In genomic region chr18:50283469-50284209, GRCh38 we compare ENCODE assay signal across 17 cellular contexts. TPM values are rescaled to one million over a fixed set of nuclear protein-coding genes. Genes with fewer than 3 reads are reported as not detected.
DNase-seq lines count a peak whose midpoint lies in the region; FAIRE-seq and TF ChIP-seq lines count a peak whose summit lies in the region.
"Had no signal": no experiment of that assay in that cellular context is flagged by ENCODE, and none has a peak within 500 bp of the region (broad histone marks: within the 10 kb centered on the region; RNA-seq: fewer than 3 reads in every experiment).

No MANE protein-coding gene starts in this region.

- H3K27ac Mint-ChIP-seq in T-helper 1 cell treated with Interleukin-12 subunit alpha and Interleukin-12 subunit beta and Interleukin-4 antibody, amounts not matched to agents 30 μg/mL and 1 μg/mL, for 36 hours = no peak overlapping the region
- H3K27ac Mint-ChIP-seq in IgD-negative memory B cell = peak overlapping the region in 1 of 3 donors; percentile 92
- peak overlapping the region in 2 of 3 experiments; percentile 21 to 56 for H3K27ac Mint-ChIP-seq in nephron

- no peaks in the 10 kb centered on the region for H3K9me3 Mint-ChIP-seq in T-helper 1 cell treated with Interleukin-12 subunit alpha and Interleukin-12 subunit beta and Interleukin-4 antibody, amounts not matched to agents 30 μg/mL and 1 μg/mL, for 36 hours
- H3K9me3 Mint-ChIP-seq in IgD-negative memory B cell = no peaks in the 10 kb centered on the region
- peaks cover 14% of the 10 kb centered on the region for H3K9me3 Mint-ChIP-seq in nephron

- TF ChIP-seq CTCF in bronchial epithelial cell (IDR thresholded peaks at IDR 0.05; ENCODE audit: insufficient read depth, low read length, severe bottlenecking) = no peak
- no peak for TF ChIP-seq CTCF in nephron (IDR thresholded peaks at IDR 0.05; ENCODE audit: unreplicated experiment in 3 of 3)
- no peak for TF ChIP-seq CTCF in thyroid gland (IDR thresholded peaks at IDR 0.05)
- TF ChIP-seq CTCF in tibial nerve (IDR thresholded peaks at IDR 0.05) = no peak

- H3K27me3 Mint-ChIP-seq in T-helper 1 cell treated with Interleukin-12 subunit alpha and Interleukin-12 subunit beta and Interleukin-4 antibody, amounts not matched to agents 30 μg/mL and 1 μg/mL, for 36 hours (ENCODE audit: low read depth) = no peaks in the 10 kb centered on the region
- H3K27me3 Mint-ChIP-seq in IgD-negative memory B cell (no peaks in the 10 kb centered on the region), nephron (ENCODE audit: low read depth) (no peaks in the 10 kb centered on the region)

- H3K4me1 ChIP-seq in thyroid gland (peaks cover 17% of the 10 kb centered on the region in 2 donors), tibial nerve (peaks cover 0 to 46% (median 19%) of the 10 kb centered on the region in 4 donors)

- peaks cover 59% of the 10 kb centered on the region for H3K36me3 Mint-ChIP-seq in T-helper 1 cell treated with Interleukin-12 subunit alpha and Interleukin-12 subunit beta and Interleukin-4 antibody, amounts not matched to agents 30 μg/mL and 1 μg/mL, for 36 hours (ENCODE audit: low read depth)
- H3K36me3 Mint-ChIP-seq in IgD-negative memory B cell (peaks cover 16% of the 10 kb centered on the region), nephron (ENCODE audit: low read depth) (peaks cover 55% of the 10 kb centered on the region)

- peak; percentile 86 for FAIRE-seq in bronchial epithelial cell (lab: Jason Lieb, UNC)
- FAIRE-seq: endometrium, pancreas had no signal

- H3K36me3 ChIP-seq in bronchial epithelial cell (ENCODE audit: control insufficient read depth, insufficient read depth, low read length) (peaks cover 20% of the 10 kb centered on the region), thyroid gland (peaks cover 10 to 12% of the 10 kb centered on the region in 2 donors), tibial nerve (peaks cover 0 to 48% (median 0%) of the 10 kb centered on the region in 3 donors)

- H3K27ac ChIP-seq in thyroid gland (no peak overlapping the region), tibial nerve (no peak overlapping the region)
- H3K27ac ChIP-seq: pancreas, SK-N-MC, transverse colon had no signal

- DNase-seq in T-helper 1 cell (no peak), bronchial epithelial cell (ENCODE audit: low read depth) (no peak), SHP77 treated with DMSO at 0.1 percent for 48 hours (lab: John Stamatoyannopoulos, UW) (no peak), thyroid gland (no peak), tibial nerve (ENCODE audit: low spot score in 2 of 2) (no peak)
- DNase-seq: mesenchymal stem cell; NCI-H1694 treated with DMSO at 0.1 percent for 48 hours; NCI-H446 treated with DMSO at 0.1 percent for 48 hours; stimulated activated CD4-positive, alpha-beta T cell treated with anti-CD3 and anti-CD28 coated beads, Interleukin-4, amount 100 ng/mL, for 24 hours; transverse colon had no signal

- intact Hi-C loops in thyroid gland (cut with DNase I) = loop anchor here (10.0 kb wide), 1 partner anchor 71 kb away; no protein-coding TSS in a partner anchor

- H3K4me3 Mint-ChIP-seq in T-helper 1 cell treated with Interleukin-12 subunit alpha and Interleukin-12 subunit beta and Interleukin-4 antibody, amounts not matched to agents 30 μg/mL and 1 μg/mL, for 36 hours = peak overlapping the region; percentile 30
- peak overlapping the region; percentile 47 to 96 (median 86) for H3K4me3 Mint-ChIP-seq in IgD-negative memory B cell
- peak overlapping the region; percentile 96 to 99 (median 97) for H3K4me3 Mint-ChIP-seq in nephron

- 94 to 95% methylated on average over 27 to 29 of the region's 29 CpGs for WGBS in thyroid gland, 2 donors
- 90 to 94% methylated on average over 29 of the region's 29 CpGs for WGBS in tibial nerve, 2 donors

- H3K9me3 ChIP-seq in thyroid gland = no peaks in the 10 kb centered on the region
- no peaks in the 10 kb centered on the region for H3K9me3 ChIP-seq in tibial nerve
- H3K9me3 ChIP-seq: pancreas, transverse colon had no signal

- H3K27me3 ChIP-seq in bronchial epithelial cell (ENCODE audit: control insufficient read depth, insufficient read depth, low read length) (no peaks in the 10 kb centered on the region), thyroid gland (no peaks in the 10 kb centered on the region), tibial nerve (no peaks in the 10 kb centered on the region)
- H3K27me3 ChIP-seq: pancreas, transverse colon had no signal

- no peak for TF ChIP-seq EP300 in tibial nerve (IDR thresholded peaks at IDR 0.05)

- peaks cover 44% of the 10 kb centered on the region for H3K4me1 Mint-ChIP-seq in T-helper 1 cell treated with Interleukin-12 subunit alpha and Interleukin-12 subunit beta and Interleukin-4 antibody, amounts not matched to agents 30 μg/mL and 1 μg/mL, for 36 hours (ENCODE audit: low read depth)
- H3K4me1 Mint-ChIP-seq in IgD-negative memory B cell (peaks cover 28 to 37% (median 33%) of the 10 kb centered on the region in 3 donors), nephron (peaks cover 38% of the 10 kb centered on the region)

- no peak overlapping the region for H3K4me3 ChIP-seq in bronchial epithelial cell (ENCODE audit: low read depth, low read length)
- H3K4me3 ChIP-seq in thyroid gland (replicated peaks in 1 of 3) = no peak overlapping the region
- H3K4me3 ChIP-seq in tibial nerve = no peak overlapping the region
- H3K4me3 ChIP-seq: pancreas, SK-N-MC, transverse colon had no signal

- no peak for TF ChIP-seq POLR2A in thyroid gland (IDR thresholded peaks at IDR 0.05)
- TF ChIP-seq POLR2A in tibial nerve (IDR thresholded peaks at IDR 0.05) = no peak

RNA-seq across cellular contexts. Expression of gene MBD1, which starts 2.3 kb away (rescaled TPM):
- polyA plus RNA-seq in IgD-negative memory B cell = 42.6 TPM
- total RNA-seq in bronchial epithelial cell (127 and 221 TPM in 2 replicates), thyroid gland (10 to 100 TPM; 62.6 to 98.8 (median 90.6) TPM), tibial nerve (100 to 1,000 TPM in 1 of 4 donors, 10 to 100 TPM in 3; 69.3 to 103 (median 85.7) TPM)

RNA-seq across cellular contexts. Expression of gene CXXC1, which starts 3.9 kb away (rescaled TPM):
- polyA plus RNA-seq in IgD-negative memory B cell = 98.6 TPM
- 32.6 and 40.1 TPM in 2 replicates for total RNA-seq in bronchial epithelial cell
- total RNA-seq in thyroid gland = 100 to 1,000 TPM in 1 of 4 donors, 10 to 100 TPM in 3; 39.7 to 125 (median 62.7) TPM
- 100 to 1,000 TPM in 1 of 4 donors, 10 to 100 TPM in 3; 73.9 to 131 (median 81.6) TPM for total RNA-seq in tibial nerve

RNA-seq across cellular contexts. Expression of gene CFAP53, which starts 17.3 kb away (rescaled TPM):
- polyA plus RNA-seq in IgD-negative memory B cell = not detected
- 0.26 and 1.3 TPM in 2 replicates for total RNA-seq in bronchial epithelial cell
- total RNA-seq in thyroid gland = 1 to 10 TPM in 3 of 4 donors, not detected in 1; 1.2 to 2.7 (median 1.5) TPM
- 1 to 10 TPM; 1.5 to 1.7 (median 1.6) TPM for total RNA-seq in tibial nerve
- total RNA-seq: skeletal muscle tissue had no signal

Comparison
In these comparisons a context has a peak if more than half of its experiments do, and no peak if none do; other contexts are left out.
1. H3K4me3 Mint-ChIP-seq: peak in every context shown above with its lines; median percentile 97 in nephron; 86 in IgD-negative memory B cell; 30 in T-helper 1 cell treated with Interleukin-12 subunit alpha and Interleukin-12 subunit beta and Interleukin-4 antibody, amounts not matched to agents 30 μg/mL and 1 μg/mL, for 36 hours.